ENCODE assay signal across 23 cellular contexts in the genomic region with DNA sequence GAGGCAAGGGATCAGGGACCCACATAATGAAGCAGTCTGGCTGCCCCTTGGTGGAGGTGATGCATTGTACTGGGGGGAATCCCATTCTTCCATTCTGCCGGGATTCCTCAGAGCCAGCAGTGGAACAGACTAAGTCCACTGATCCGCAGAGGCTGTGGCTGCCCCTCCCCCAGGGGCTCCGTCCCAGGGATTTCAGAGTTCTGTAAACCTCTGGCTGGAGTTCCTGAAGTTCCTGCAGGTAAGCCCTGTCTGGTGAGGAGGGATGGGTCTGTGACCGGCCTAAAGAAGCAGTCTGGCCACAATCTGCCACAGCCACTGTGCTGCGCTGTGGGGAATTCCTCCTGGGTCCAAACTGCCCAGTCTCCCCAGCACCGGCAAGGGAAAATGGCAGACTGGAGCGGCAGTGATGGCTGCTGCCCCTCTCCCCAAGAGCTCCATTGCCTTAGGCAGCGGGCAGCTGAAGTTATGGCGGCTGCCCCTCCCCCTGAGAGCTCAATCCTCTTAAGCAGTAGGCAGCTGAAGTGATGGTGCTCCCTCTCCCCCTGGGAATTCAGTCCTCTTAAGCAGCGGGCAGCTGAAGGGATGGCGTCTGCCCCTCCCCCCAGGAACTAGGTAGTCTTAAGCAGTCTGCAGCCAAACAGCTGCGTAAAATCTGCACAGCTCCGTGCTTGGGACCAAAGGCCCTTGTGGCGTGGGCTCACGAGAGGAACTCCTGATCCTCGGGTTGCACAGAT.
DNase-seq lines count a peak whose midpoint lies in the region; ATAC-seq, FAIRE-seq and TF ChIP-seq lines count a peak whose summit lies in the region.
"Had no signal": no experiment of that assay in that cellular context is flagged by ENCODE, and none has a peak within 500 bp of the region (broad histone marks: within the 10 kb centered on the region; RNA-seq: fewer than 3 reads in every experiment).

No MANE protein-coding gene starts in this region.

- no peak for FAIRE-seq in D721Med (lab: Jason Lieb, UNC)

- ATAC-seq in heart right ventricle (no peak), GM21528 (IDR thresholded peaks at IDR 0.05; ENCODE audit: low FRiP score, unreplicated experiment) (no peak), HG02884 (IDR thresholded peaks at IDR 0.05; ENCODE audit: unreplicated experiment) (no peak)
- ATAC-seq: activated T-cell treated with anti-CD3 and anti-CD28 coated beads, Interleukin-2, amount 50 U/mL, for 4 hours; naive thymus-derived CD8-positive, alpha-beta T cell had no signal

- DNase-seq in D721Med (ENCODE audit: insufficient read length, low spot score) (peak; percentile 31), NB4 (ENCODE audit: low read depth) (peak; percentile 14), SJCRH30 (peak; percentile 96 to 98), iPS-NIHi7 (ENCODE audit: extremely low spot score) (peak; percentile 28), heart right ventricle (no peak), GM03348 (ENCODE audit: low spot score) (no peak)
- DNase-seq: activated naive CD4-positive, alpha-beta T cell treated with anti-CD3 and anti-CD28 coated beads, Interleukin-2, amount 10 ng/mL, durations not matched to agents 7 days and 5 days; activated T-cell treated with anti-CD3 and anti-CD28 coated beads, Interleukin-2, amount 50 U/mL, for 4 hours; caudate nucleus; CD4-positive, CD25-positive, alpha-beta regulatory T cell; DMS79; dorsolateral prefrontal cortex; naive thymus-derived CD8-positive, alpha-beta T cell; NCI-H1436; NCI-H226; SK-N-SH; stimulated activated naive CD4-positive, alpha-beta T cell; tibial artery had no signal

- H3K36me3 ChIP-seq in SJCRH30 (no peaks in the 10 kb centered on the region), heart right ventricle (no peaks in the 10 kb centered on the region)
- H3K36me3 ChIP-seq: tibial artery had no signal

- 87 to 93% methylated on average over 16 of the region's 16 CpGs for WGBS in heart right ventricle, 2 donors

- H3K27me3 ChIP-seq in SJCRH30 = no peaks in the 10 kb centered on the region
- H3K27me3 ChIP-seq in heart right ventricle = no peaks in the 10 kb centered on the region
- H3K27me3 ChIP-seq: dorsolateral prefrontal cortex, tibial artery had no signal

- intact Hi-C loops in heart right ventricle (cut with DNase I) = no loop called here

- H3K27ac ChIP-seq in SJCRH30 (peak overlapping the region; percentile 83), heart right ventricle (no peak overlapping the region)
- H3K27ac ChIP-seq: dorsolateral prefrontal cortex, epithelial cell of prostate, HL-60, parathyroid adenoma, tibial artery had no signal

- H3K4me1 ChIP-seq in SJCRH30 (peaks cover 3% of the 10 kb centered on the region; the same call in 1 of the 2 replicates), heart right ventricle (no peaks in the 10 kb centered on the region)
- H3K4me1 ChIP-seq: parathyroid adenoma, tibial artery had no signal

- H3K4me3 ChIP-seq in NB4 (ENCODE audit: low read depth, low read length) = no peak overlapping the region
- peak overlapping the region; percentile 62 for H3K4me3 ChIP-seq in SJCRH30
- H3K4me3 ChIP-seq in heart right ventricle = no peak overlapping the region
- H3K4me3 ChIP-seq: dorsolateral prefrontal cortex, tibial artery had no signal

- TF ChIP-seq CTCF in D721Med (IDR thresholded peaks at IDR 0.05; ENCODE audit: insufficient read depth, missing control alignments) (no peak), NB4 (IDR thresholded peaks at IDR 0.05; ENCODE audit: low read depth, low read length) (no peak), heart right ventricle (IDR thresholded peaks at IDR 0.05) (no peak)

- no peak for TF ChIP-seq POLR2A in NB4 (IDR thresholded peaks at IDR 0.05; ENCODE audit: extremely low read depth, insufficient read length)

- H3K9me3 ChIP-seq in SJCRH30 (replicated peaks) (no peaks in the 10 kb centered on the region), heart right ventricle (peaks cover 0 to 3% (median 0%) of the 10 kb centered on the region in 11 donors)
- H3K9me3 ChIP-seq: SK-N-SH, tibial artery had no signal

Comparison
In these comparisons a context has a peak if more than half of its experiments do, and no peak if none do; other contexts are left out.
1. DNase-seq: peak in D721Med (single experiment), NB4 (single experiment), SJCRH30 (2 of 2) and iPS-NIHi7 (single experiment); none in heart right ventricle (0 of 2) and GM03348 (single experiment).